In the genomic region with DNA sequence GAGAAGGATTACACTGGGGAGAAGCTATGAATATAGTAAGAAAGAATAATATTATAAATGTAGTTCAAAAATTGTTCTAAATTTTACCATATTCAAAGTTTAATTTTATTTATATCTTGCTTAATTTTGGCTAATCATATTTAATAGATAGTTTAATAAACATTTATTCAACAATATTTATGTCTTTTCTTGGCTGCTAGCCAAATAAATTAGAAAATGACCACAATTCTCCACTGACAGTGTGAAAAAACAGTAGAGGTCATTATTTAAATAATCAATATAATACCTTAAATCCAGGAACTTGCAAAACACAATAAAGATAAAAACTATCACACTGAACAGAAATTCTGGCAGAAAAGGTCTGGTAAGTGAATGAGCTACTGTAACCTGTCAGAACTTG, we compare ENCODE assay signal across 18 cellular contexts.
"Had no signal": no experiment of that assay in that cellular context is flagged by ENCODE, and none has a peak within 500 bp of the region (broad histone marks: within the 10 kb centered on the region; RNA-seq: fewer than 3 reads in every experiment).

No MANE protein-coding gene starts in this region.

- DNase-seq: KBM-7, MV-4-11, NCI-H1048, NCI-H1105, NCI-H1436 treated with DMSO at 0.1 percent for 48 hours, NCI-H1694, NCI-H187 treated with DMSO at 0.1 percent for 48 hours, NCI-H2029 treated with DMSO at 0.1 percent for 48 hours, NCI-H2171 treated with DMSO at 0.1 percent for 48 hours, NCI-H446 treated with DMSO at 0.1 percent for 48 hours, NCI-H510A treated with DMSO at 0.1 percent for 48 hours, NCI-H82, SHP77, SK-N-SH had no signal

- H3K27me3 Mint-ChIP-seq: IgD-negative memory B cell had no signal

- H3K9me3 Mint-ChIP-seq: IgD-negative memory B cell had no signal

- H3K36me3 Mint-ChIP-seq: IgD-negative memory B cell had no signal

- FAIRE-seq: HTR-8/SVneo had no signal

- H3K4me3 Mint-ChIP-seq: IgD-negative memory B cell had no signal

- H3K9me3 ChIP-seq: SK-N-SH had no signal

- H3K27ac ChIP-seq: HL-60, RWPE1 had no signal

- H3K27ac Mint-ChIP-seq: IgD-negative memory B cell had no signal
